In genomic region chr6:138944412-138944811, GRCh38 we compare ENCODE assay signal across 9 cellular contexts. TPM values are rescaled to one million over a fixed set of nuclear protein-coding genes. Genes with fewer than 3 reads are reported as not detected.
DNase-seq lines count a peak whose midpoint lies in the region; ATAC-seq and TF ChIP-seq lines count a peak whose summit lies in the region.
"Had no signal": no experiment of that assay in that cellular context is flagged by ENCODE, and none has a peak within 500 bp of the region (broad histone marks: within the 10 kb centered on the region; RNA-seq: fewer than 3 reads in every experiment).

No MANE protein-coding gene starts in this region.

- peaks cover 52% of the 10 kb centered on the region for H3K36me3 ChIP-seq in HUES48 (ENCODE audit: control insufficient read depth, insufficient read depth, low read length)

- no peak overlapping the region for H3K9ac ChIP-seq in HUES48 (ENCODE audit: low read depth, low read length)

- H3K9me3 Mint-ChIP-seq in stimulated activated effector memory CD8-positive, alpha-beta T cell treated with anti-CD3 and anti-CD28 coated beads, Interleukin-12 subunit alpha, Interleukin-12 subunit beta, amount 100 ng/mL, for 72 hours: no peaks in the 10 kb centered on the region

- peak overlapping the region; percentile 40 for H3K27ac ChIP-seq in HUES48 (ENCODE audit: low read depth, low read length)

- no peak overlapping the region for H3K4me3 Mint-ChIP-seq in stimulated activated effector memory CD8-positive, alpha-beta T cell treated with anti-CD3 and anti-CD28 coated beads, Interleukin-12 subunit alpha, Interleukin-12 subunit beta, amount 100 ng/mL, for 72 hours

- TF ChIP-seq POLR2A in erythroblast (IDR thresholded peaks at IDR 0.05; ENCODE audit: low read length) (no peak), GM18505 (IDR thresholded peaks at IDR 0.05; ENCODE audit: borderline replicate concordance, extremely low read depth, insufficient read depth, insufficient read length) (no peak)

- peak; percentile 39 for DNase-seq in activated naive CD4-positive, alpha-beta T cell treated with Interleukin-2 at 50 U/mL for 16 hours
- no peak for DNase-seq in activated naive CD4-positive, alpha-beta T cell treated with anti-CD3 and anti-CD28 coated beads, Interleukin-2, amount 50 U/mL, for 16 hours
- DNase-seq in dedifferentiated amniotic fluid mesenchymal stem cell (ENCODE audit: extremely low spot score) (peak; percentile 33), erythroblast (lab: John Stamatoyannopoulos, UW) (no peak), Right ventricle myocardium inferior (ENCODE audit: missing footprints) (no peak)
- no peak for DNase-seq in stimulated activated effector memory CD8-positive, alpha-beta T cell treated with anti-CD3 and anti-CD28 coated beads, Interleukin-12 subunit alpha, Interleukin-12 subunit beta, amount 100 ng/mL, for 72 hours (ENCODE audit: low spot score in 2 of 2)
- DNase-seq: NCI-H69 had no signal

- H3K36me3 Mint-ChIP-seq in stimulated activated effector memory CD8-positive, alpha-beta T cell treated with anti-CD3 and anti-CD28 coated beads, Interleukin-12 subunit alpha, Interleukin-12 subunit beta, amount 100 ng/mL, for 72 hours: peaks cover 79% of the 10 kb centered on the region

- ATAC-seq in stimulated activated effector memory CD8-positive, alpha-beta T cell treated with anti-CD3 and anti-CD28 coated beads, Interleukin-12 subunit alpha, Interleukin-12 subunit beta, amount 100 ng/mL, for 72 hours: peak; percentile 79
- no peak for ATAC-seq in GM18505 (IDR thresholded peaks at IDR 0.05; ENCODE audit: unreplicated experiment)
- no peak for ATAC-seq in Right ventricle myocardium inferior

- no peaks in the 10 kb centered on the region for H3K9me3 ChIP-seq in HUES48 (ENCODE audit: control insufficient read depth, insufficient read depth, low read length)

- H3K4me3 ChIP-seq in HUES48 (ENCODE audit: low read depth, low read length): no peak overlapping the region

- H3K4me1 Mint-ChIP-seq in stimulated activated effector memory CD8-positive, alpha-beta T cell treated with anti-CD3 and anti-CD28 coated beads, Interleukin-12 subunit alpha, Interleukin-12 subunit beta, amount 100 ng/mL, for 72 hours: peaks cover 47% of the 10 kb centered on the region

- H3K27ac Mint-ChIP-seq in stimulated activated effector memory CD8-positive, alpha-beta T cell treated with anti-CD3 and anti-CD28 coated beads, Interleukin-12 subunit alpha, Interleukin-12 subunit beta, amount 100 ng/mL, for 72 hours: peak overlapping the region; percentile 34

- no peaks in the 10 kb centered on the region for H3K27me3 ChIP-seq in HUES48 (ENCODE audit: control insufficient read depth, insufficient read depth, low read length)

- intact Hi-C loops in Right ventricle myocardium inferior (cut with DNase I): no loop called here

- H3K4me1 ChIP-seq in HUES48 (ENCODE audit: control insufficient read depth, insufficient read depth, low read length): peaks cover 18% of the 10 kb centered on the region

RNA-seq across cellular contexts. Expression of gene REPS1, which starts 43.6 kb away (rescaled TPM):
- total RNA-seq in Right ventricle myocardium inferior: 31.1 TPM

Comparison
In these comparisons a context has a peak if more than half of its experiments do, and no peak if none do; other contexts are left out.
1. DNase-seq: peak in activated naive CD4-positive, alpha-beta T cell treated with Interleukin-2 at 50 U/mL for 16 hours (single experiment) and dedifferentiated amniotic fluid mesenchymal stem cell (single experiment); none in activated naive CD4-positive, alpha-beta T cell treated with anti-CD3 and anti-CD28 coated beads, Interleukin-2, amount 50 U/mL, for 16 hours (single experiment), stimulated activated effector memory CD8-positive, alpha-beta T cell treated with anti-CD3 and anti-CD28 coated beads, Interleukin-12 subunit alpha, Interleukin-12 subunit beta, amount 100 ng/mL, for 72 hours (0 of 2), erythroblast (0 of 2) and Right ventricle myocardium inferior (single experiment).